ENCODE assay signal across 17 cellular contexts in genomic region chr12:103903979-103904378, GRCh38.
"Had no signal": no experiment of that assay in that cellular context is flagged by ENCODE, and none has a peak within 500 bp of the region (broad histone marks: within the 10 kb centered on the region; RNA-seq: fewer than 3 reads in every experiment).

No MANE protein-coding gene starts in this region.

- H3K4me3 ChIP-seq: lung, spleen had no signal

- H3K27me3 Mint-ChIP-seq: stimulated activated naive B cell treated with anti-CD40 and anti-IgM and Interleukin-4, amounts not matched to agents 10 μg/mL and 1 μg/mL and 100 μg/mL, for 72 hours had no signal

- H3K27me3 ChIP-seq: spleen had no signal

- H3K9me3 Mint-ChIP-seq: natural killer cell treated with Interleukin-12 subunit alpha and Interleukin-12 subunit beta and Interleukin-15 and Interleukin-18, amount 100 ng/mL, for 72 hours; type B pancreatic cell had no signal

- DNase-seq: activated CD4-positive, alpha-beta T cell treated with anti-CD3 and anti-CD28 coated beads, Interleukin-2, amount 50 U/mL, for 48 hours; activated CD4-positive, CD25-positive, alpha-beta regulatory T cell treated with anti-CD3 and anti-CD28 coated beads, Interleukin-2, amount 50 U/mL, for 72 hours; activated naive CD4-positive, alpha-beta T cell treated with anti-CD3 and anti-CD28 coated beads, Interleukin-2, amount 50 U/mL, for 16 hours; anterior cingulate cortex; dermis blood vessel endothelial cell; head of caudate nucleus; left cardiac atrium; nucleus accumbens; right cardiac atrium; spleen; stimulated activated CD4-positive, alpha-beta T cell treated with anti-CD3 and anti-CD28 coated beads, Interleukin-1b, Interleukin-23, amount 100 ng/mL, for 48 hours; stimulated activated naive B cell treated with anti-CD40 and anti-IgM and Interleukin-4, amounts not matched to agents 10 μg/mL and 1 μg/mL and 100 μg/mL, for 72 hours; substantia nigra had no signal

- H3K36me3 Mint-ChIP-seq: natural killer cell treated with Interleukin-12 subunit alpha and Interleukin-12 subunit beta and Interleukin-15 and Interleukin-18, amount 100 ng/mL, for 72 hours; type B pancreatic cell had no signal

- H3K27ac Mint-ChIP-seq: natural killer cell treated with Interleukin-12 subunit alpha and Interleukin-12 subunit beta and Interleukin-15 and Interleukin-18, amount 100 ng/mL, for 72 hours; progenitor cell of endocrine pancreas; type B pancreatic cell had no signal

- H3K9me3 ChIP-seq: spleen had no signal

- H3K4me3 Mint-ChIP-seq: natural killer cell treated with Interleukin-12 subunit alpha and Interleukin-12 subunit beta and Interleukin-15 and Interleukin-18, amount 100 ng/mL, for 72 hours; stimulated activated naive B cell treated with anti-CD40 and anti-IgM and Interleukin-4, amounts not matched to agents 10 μg/mL and 1 μg/mL and 100 μg/mL, for 72 hours; type B pancreatic cell had no signal

- H3K4me1 ChIP-seq: spleen had no signal

- H3K27ac ChIP-seq: spleen had no signal

- ATAC-seq: left cardiac atrium; natural killer cell treated with Interleukin-12 subunit alpha and Interleukin-12 subunit beta and Interleukin-15 and Interleukin-18, amount 100 ng/mL, for 72 hours; right cardiac atrium; stimulated activated naive B cell treated with anti-CD40 and anti-IgM and Interleukin-4, amounts not matched to agents 10 μg/mL and 1 μg/mL and 100 μg/mL, for 72 hours had no signal

- H3K36me3 ChIP-seq: spleen had no signal
